Comparison of ENCODE assay signal across 15 cellular contexts in genomic region chr4:6643141-6643847, GRCh38. TPM values are rescaled to one million over a fixed set of nuclear protein-coding genes. Genes with fewer than 3 reads are reported as not detected.
DNase-seq lines count a peak whose midpoint lies in the region; ATAC-seq and TF ChIP-seq lines count a peak whose summit lies in the region.
"Had no signal": no experiment of that assay in that cellular context is flagged by ENCODE, and none has a peak within 500 bp of the region (broad histone marks: within the 10 kb centered on the region; RNA-seq: fewer than 3 reads in every experiment).

No MANE protein-coding gene starts in this region.

- no peaks in the 10 kb centered on the region for H3K9me3 ChIP-seq in CD4-positive, alpha-beta T cell (ENCODE audit: control insufficient read depth, low read length)
- H3K9me3 ChIP-seq in H9 (ENCODE audit: control insufficient read depth, low read depth, low read length): no peaks in the 10 kb centered on the region
- no peaks in the 10 kb centered on the region for H3K9me3 ChIP-seq in adipocyte (ENCODE audit: control insufficient read depth, low read length)
- H3K9me3 ChIP-seq: thoracic aorta had no signal

- no peak overlapping the region for H4K8ac ChIP-seq in H9 (replicated peaks; ENCODE audit: insufficient read length, low read depth, low read length)

- H3K23me2 ChIP-seq in H9 (ENCODE audit: insufficient read length, low read depth, low read length, poor library complexity, severe bottlenecking): peaks cover 14% of the 10 kb centered on the region

- no peak overlapping the region for H2BK12ac ChIP-seq in H9 (ENCODE audit: insufficient read length, low read depth, low read length)

- H3K4me3 Mint-ChIP-seq in CD4-positive, alpha-beta T cell: peak overlapping the region; percentile 100
- peak overlapping the region in 1 of 2 experiments; percentile 99; a peak in 3 of 5 replicates for H3K4me3 Mint-ChIP-seq in H9
- peak overlapping the region in 9 of 10 donors; percentile 21 to 100 (median 99) for H3K4me3 Mint-ChIP-seq in naive thymus-derived CD8-positive, alpha-beta T cell

- H3K27me3 ChIP-seq in CD4-positive, alpha-beta T cell (ENCODE audit: control insufficient read depth, insufficient read depth, low read length): no peaks in the 10 kb centered on the region
- H3K27me3 ChIP-seq in H9 (ENCODE audit: insufficient read depth, low read length) (no peaks in the 10 kb centered on the region), adipocyte (replicated peaks; ENCODE audit: control insufficient read depth, insufficient read depth, low read length) (no peaks in the 10 kb centered on the region)

- H3K9ac ChIP-seq in H9 (ENCODE audit: extremely low read depth, insufficient read length, low read length) (no peak overlapping the region), adipocyte (ENCODE audit: low read length) (no peak overlapping the region)

- no peak overlapping the region for H4K5ac ChIP-seq in H9 (ENCODE audit: insufficient read length, low read depth, low read length)

- H3K4me2 ChIP-seq in H9 (ENCODE audit: insufficient read depth, insufficient read length, low read length): no peak overlapping the region

- peak overlapping the region; percentile 99 for H3K27ac Mint-ChIP-seq in CD4-positive, alpha-beta T cell
- H3K27ac Mint-ChIP-seq in H9: peak overlapping the region in 2 of 3 experiments; percentile 34 to 66; a peak in 4 of 7 replicates
- peak overlapping the region; percentile 88 to 100 (median 99) for H3K27ac Mint-ChIP-seq in naive thymus-derived CD8-positive, alpha-beta T cell

- H2BK5ac ChIP-seq in H9 (ENCODE audit: insufficient read length, low read length): no peak overlapping the region

- no peak overlapping the region for H4K91ac ChIP-seq in H9 (ENCODE audit: insufficient read length, low read depth, low read length)

- peaks cover 44% of the 10 kb centered on the region for H3K36me3 Mint-ChIP-seq in CD4-positive, alpha-beta T cell (ENCODE audit: low read depth)
- H3K36me3 Mint-ChIP-seq in H9 (ENCODE audit: insufficient read depth in 1 of 3, low read depth in 3 of 3): peaks cover 22 to 26% (median 25%) of the 10 kb centered on the region in 3 experiments
- peaks cover 8 to 36% (median 16%) of the 10 kb centered on the region in 3 donors for H3K36me3 Mint-ChIP-seq in naive thymus-derived CD8-positive, alpha-beta T cell

- H3K4me1 ChIP-seq in H9 (ENCODE audit: insufficient read depth, low read length): no peaks in the 10 kb centered on the region
- peaks cover 24% of the 10 kb centered on the region for H3K4me1 ChIP-seq in adipocyte (ENCODE audit: control insufficient read depth, insufficient read depth, low read length)

- H3K4ac ChIP-seq in H9 (ENCODE audit: low read depth, low read length): no peak overlapping the region

- no peak overlapping the region for H3K23ac ChIP-seq in H9 (ENCODE audit: insufficient read length, low read depth, low read length)

- no peak overlapping the region for H3K27ac ChIP-seq in CD4-positive, alpha-beta T cell (ENCODE audit: low read depth, low read length)
- H3K27ac ChIP-seq in H9 (ENCODE audit: insufficient read length, low read depth, low read length): no peak overlapping the region
- H3K27ac ChIP-seq: thoracic aorta had no signal

- no peak overlapping the region for H3T11ph ChIP-seq in H9 (ENCODE audit: low read length)

- no peak overlapping the region for H2BK15ac ChIP-seq in H9 (ENCODE audit: low read depth, low read length)

- H2BK120ac ChIP-seq in H9 (ENCODE audit: low read depth, low read length, poor library complexity, severe bottlenecking): no peak overlapping the region

- intact Hi-C loops in CD4-positive, alpha-beta T cell (cut with DNase I, micrococcal nuclease): loop anchor here (2.0 to 10.0 kb wide), 6 partner anchors 28 to 429 kb away; partner anchors contain the start of genes MAN2B2 (in 2 of the 2), KIAA0232 (in 1 of the 2) and WFS1 (in 1 of the 2)

- no peak for DNase-seq in CD4-positive, alpha-beta T cell
- DNase-seq in H9 (no peak), adipocyte (ENCODE audit: low read depth) (no peak), NCI-H146 (lab: John Stamatoyannopoulos, UW) (no peak), NCI-H1105 treated with DMSO at 0.1 percent for 48 hours (lab: John Stamatoyannopoulos, UW) (no peak), NCI-H128 (lab: John Stamatoyannopoulos, UW; ENCODE audit: unreplicated experiment) (no peak)
- no peak for DNase-seq in naive thymus-derived CD8-positive, alpha-beta T cell
- DNase-seq: activated CD4-positive, alpha-beta T cell treated with anti-CD3 and anti-CD28 coated beads, Interleukin-2, amount 50 U/mL, for 1 hour; amniotic stem cell; effector CD8-positive, alpha-beta T cell; hippocampal formation; KG1; NCI-H2029 treated with DMSO at 0.1 percent for 48 hours had no signal

- no peaks in the 10 kb centered on the region for H3K27me3 Mint-ChIP-seq in CD4-positive, alpha-beta T cell
- peaks cover 6% of the 10 kb centered on the region for H3K27me3 Mint-ChIP-seq in H9 (ENCODE audit: low read depth)
- no peaks in the 10 kb centered on the region for H3K27me3 Mint-ChIP-seq in naive thymus-derived CD8-positive, alpha-beta T cell

- H3K56ac ChIP-seq in H9 (ENCODE audit: insufficient read length, low read depth, low read length): no peak overlapping the region

- no peak for ATAC-seq in CD4-positive, alpha-beta T cell (ENCODE audit: poor library complexity)
- no peak for ATAC-seq in naive thymus-derived CD8-positive, alpha-beta T cell

- H3K36me3 ChIP-seq in adipocyte (ENCODE audit: control insufficient read depth, insufficient read depth, low read length, severe bottlenecking): peaks cover 14% of the 10 kb centered on the region

- TF ChIP-seq CTCF in CD4-positive, alpha-beta T cell (IDR thresholded peaks at IDR 0.05): no peak
- TF ChIP-seq CTCF in H9 (conservative IDR thresholded peaks at IDR 0.05): no peak

- H2AK5ac ChIP-seq in H9 (ENCODE audit: insufficient read length, low read length): no peak overlapping the region

- no peaks in the 10 kb centered on the region for H3K9me3 Mint-ChIP-seq in CD4-positive, alpha-beta T cell
- 0 out of 5 replicates have a peak, but pooled peaks cover 2 to 3% of the 10 kb centered on the region in 2 experiments for H3K9me3 Mint-ChIP-seq in H9
- H3K9me3 Mint-ChIP-seq in naive thymus-derived CD8-positive, alpha-beta T cell: no peaks in the 10 kb centered on the region

- H3K4me3 ChIP-seq in adipocyte (ENCODE audit: low read length): peak overlapping the region; percentile 92

- H4K20me1 ChIP-seq in H9 (ENCODE audit: control insufficient read depth, insufficient read depth, insufficient read length): no peaks in the 10 kb centered on the region

- H3K79me1 ChIP-seq in H9 (ENCODE audit: insufficient read depth, low read depth, low read length, poor library complexity, severe bottlenecking): peaks cover 8% of the 10 kb centered on the region

- H2AFZ ChIP-seq in H9 (ENCODE audit: low read length): no peak overlapping the region

- H3K4me1 Mint-ChIP-seq in CD4-positive, alpha-beta T cell (ENCODE audit: low read depth): peaks cover 44% of the 10 kb centered on the region
- H3K4me1 Mint-ChIP-seq in H9: peaks cover 19 to 24% of the 10 kb centered on the region in 2 experiments
- H3K4me1 Mint-ChIP-seq in naive thymus-derived CD8-positive, alpha-beta T cell: peaks cover 25 to 55% (median 44%) of the 10 kb centered on the region in 4 donors

- WGBS in H9 (ENCODE audit: extremely low coverage, insufficient read length, low lambda C conversion rate): no CpG with 5 or more reads among the region's 8 CpGs

- H2BK20ac ChIP-seq in H9 (ENCODE audit: low read depth, low read length, poor library complexity, severe bottlenecking): no peak overlapping the region

- H3K14ac ChIP-seq in H9 (ENCODE audit: insufficient read depth, low read length): no peak overlapping the region

- POLR2A ChIA-PET in CD4-positive, alpha-beta T cell (lab: Charles Lee): interaction anchor here (0.6 to 7.0 kb wide), 7 partner anchors 9 to 424 kb away, joined by 3 to 169 read pairs (median 56); partner anchors contain the start of genes BLOC1S4 and MRFAP1L1
- POLR2A ChIA-PET in naive thymus-derived CD8-positive, alpha-beta T cell (lab: Charles Lee): interaction anchor here (0.7 to 8.5 kb wide), 6 partner anchors 15 to 410 kb away, joined by 3 to 165 read pairs (median 10); partner anchors contain the start of gene BLOC1S4

- H3K79me2 ChIP-seq in H9 (ENCODE audit: insufficient read depth, low read length): peaks cover 10% of the 10 kb centered on the region

- no peak overlapping the region for H3K18ac ChIP-seq in H9 (ENCODE audit: insufficient read length, low read depth, low read length)

- CTCF ChIA-PET in CD4-positive, alpha-beta T cell (lab: Charles Lee): interaction anchor here (0.9 to 4.0 kb wide), 2 partner anchors 21 to 31 kb away, joined by 4 to 21 read pairs; no protein-coding TSS in a partner anchor

RNA-seq across cellular contexts. Expression of gene MRFAP1, which starts 2.8 kb away (rescaled TPM):
- total RNA-seq in CD4-positive, alpha-beta T cell: 100 to 1,000 TPM; 172 to 181 TPM
- 328 and 329 TPM in 2 replicates for total RNA-seq in H9 (2021)
- 100 to 1,000 TPM; 148 to 153 TPM for total RNA-seq in naive thymus-derived CD8-positive, alpha-beta T cell
- 100 to 1,000 TPM; 141 to 186 (median 155) TPM for polyA plus RNA-seq in naive thymus-derived CD8-positive, alpha-beta T cell

RNA-seq across cellular contexts. Expression of gene S100P, which starts 50.4 kb away (rescaled TPM):
- 1 to 10 TPM in 1 of 2 experiments, under 1 TPM in 1; 0.58 to 2.8 TPM for total RNA-seq in CD4-positive, alpha-beta T cell
- total RNA-seq in H9 (2021): not detected in 2 replicates
- 1 to 10 TPM in 1 of 2 experiments, under 1 TPM in 1; 0.39 to 3.0 TPM for total RNA-seq in naive thymus-derived CD8-positive, alpha-beta T cell
- 1 to 10 TPM in 1 of 3 donors, not detected in 2; 3.2 TPM for polyA plus RNA-seq in naive thymus-derived CD8-positive, alpha-beta T cell
- total RNA-seq: renal cortical epithelial cell had no signal
